Comparison of ENCODE assay signal across 18 cellular contexts in genomic region chr4:113730467-113731216, GRCh38.
"Had no signal": no experiment of that assay in that cellular context is flagged by ENCODE, and none has a peak within 500 bp of the region (broad histone marks: within the 10 kb centered on the region; RNA-seq: fewer than 3 reads in every experiment).

No MANE protein-coding gene starts in this region.

- H3K9me3 Mint-ChIP-seq: nephron progenitor cell had no signal

- H3K4me1 ChIP-seq: testis had no signal

- H3K36me3 ChIP-seq: right atrium auricular region, upper lobe of right lung had no signal

- H3K27ac ChIP-seq: epithelial cell of prostate, right atrium auricular region, skin epidermis, testis, upper lobe of right lung had no signal

- ATAC-seq: left ventricle myocardium superior, upper lobe of right lung had no signal

- H3K9me3 ChIP-seq: right atrium auricular region, testis, upper lobe of right lung had no signal

- H3K4me3 ChIP-seq: right atrium auricular region, skin epidermis, testis, upper lobe of right lung had no signal

- H3K27ac Mint-ChIP-seq: nephron progenitor cell had no signal

- DNase-seq: activated effector memory CD4-positive, alpha-beta T cell treated with Interleukin-2 at 50 U/mL for 16 hours; dermis blood vessel endothelial cell; foreskin melanocyte; kidney glomerular epithelial cell; left ventricle myocardium superior; mesenchymal stem cell; nephron progenitor cell; occipital lobe; SIG-M5; stimulated activated CD4-positive, alpha-beta T cell treated with anti-CD3 and anti-CD28 coated beads, Interleukin-15, amount 100 ng/mL, for 24 hours; stimulated activated CD4-positive, alpha-beta T cell treated with anti-CD3 and anti-CD28 coated beads, Interleukin-4, amount 100 ng/mL, for 1 hour; stimulated activated naive CD4-positive, alpha-beta T cell treated with Interleukin-2 at 50 U/mL for 16 hours; T-helper 2 cell; testis; upper lobe of right lung had no signal

- H3K4me3 Mint-ChIP-seq: nephron progenitor cell had no signal

- H3K27me3 ChIP-seq: right atrium auricular region, testis, upper lobe of right lung had no signal
